ENCODE assay signal across 11 cellular contexts in genomic region chr11:63802637-63803414, GRCh38. TPM values are rescaled to one million over a fixed set of nuclear protein-coding genes. Genes with fewer than 3 reads are reported as not detected.
DNase-seq lines count a peak whose midpoint lies in the region; ATAC-seq, FAIRE-seq and TF ChIP-seq lines count a peak whose summit lies in the region.
"Had no signal": no experiment of that assay in that cellular context is flagged by ENCODE, and none has a peak within 500 bp of the region (broad histone marks: within the 10 kb centered on the region; RNA-seq: fewer than 3 reads in every experiment).

No MANE protein-coding gene starts in this region.

- no peaks in the 10 kb centered on the region for H4K20me1 ChIP-seq in IMR-90 (ENCODE audit: insufficient read depth, low read length)
- no peaks in the 10 kb centered on the region for H4K20me1 ChIP-seq in keratinocyte (ENCODE audit: control insufficient read depth, extremely low read depth, insufficient read depth, low read length)

- H3K23ac ChIP-seq in IMR-90 (ENCODE audit: low read depth, low read length): no peak overlapping the region

- H3K14ac ChIP-seq in IMR-90 (replicated peaks; ENCODE audit: low read depth, low read length): peak overlapping the region; percentile 27; the same call in 1 of the 2 replicates

- in situ Hi-C loops in IMR-90 (cut with MboI; ENCODE audit: low sequenced_read_pairs): no loop called here

- dilution Hi-C loops in IMR-90 (cut with HindIII; ENCODE audit: low sequenced_read_pairs, unreplicated experiment) (no loop called here), keratinocyte (cut with MboI; ENCODE audit: extremely low pct_ligation_motif_present, low sequenced_read_pairs) (no loop called here)

- H2AK9ac ChIP-seq in IMR-90 (replicated peaks; ENCODE audit: low read depth, low read length, poor library complexity): no peak overlapping the region

- intact Hi-C loops in IMR-90 (cut with micrococcal nuclease): loop anchor here (1.0 kb wide), 1 partner anchor 14 kb away; no protein-coding TSS in a partner anchor

- H3K79me1 ChIP-seq in IMR-90 (ENCODE audit: low read depth in 1 of 2, low read length in 2 of 2): peaks cover 0 to 4% of the 10 kb centered on the region in 2 experiments; a peak in 1 of 4 replicates

- peak overlapping the region in 1 of 2 experiments; percentile 10; a peak in 1 of 4 replicates for H4K8ac ChIP-seq in IMR-90 (ENCODE audit: low read depth in 2 of 2, low read length in 2 of 2)

- no peak overlapping the region for H3K4ac ChIP-seq in IMR-90 (ENCODE audit: low read depth, low read length)

- no peak overlapping the region; the same call in 1 of the 2 replicates for H3K18ac ChIP-seq in IMR-90 (ENCODE audit: low read depth, low read length)

- peak; percentile 61 for FAIRE-seq in keratinocyte (lab: Jason Lieb, UNC)

- H3K9me1 ChIP-seq in IMR-90 (ENCODE audit: insufficient read depth, low read length): peaks cover 8% of the 10 kb centered on the region
- no peaks in the 10 kb centered on the region for H3K9me1 ChIP-seq in keratinocyte (ENCODE audit: control insufficient read depth, extremely low read depth, insufficient read depth, low read length)

- H2BK20ac ChIP-seq in IMR-90 (ENCODE audit: low read depth, low read length): no peak overlapping the region

- H3K36me3 ChIP-seq in IMR-90 (ENCODE audit: control insufficient read depth, insufficient read depth, low read length): no peaks in the 10 kb centered on the region
- no peaks in the 10 kb centered on the region for H3K36me3 ChIP-seq in keratinocyte (ENCODE audit: control insufficient read depth in 2 of 2, extremely low read depth in 1 of 2, insufficient read depth in 2 of 2, low read length in 2 of 2)

- TF ChIP-seq RAD21 in IMR-90 (IDR thresholded peaks at IDR 0.05; ENCODE audit: low read length): no peak

- no TSS peak for BruUV-seq in IMR-90 (replicated peaks; lab: Mats Ljungman, UMichigan)

- H3K4me2 ChIP-seq in IMR-90 (ENCODE audit: low read depth, low read length) (0 out of 2 replicates have a peak overlapping the region, but pooled peaks have one; percentile 1), keratinocyte (ENCODE audit: control insufficient read depth, extremely low read depth, insufficient read depth, low read depth, low read length) (peak overlapping the region; percentile 84)

- H3K9me3 ChIP-seq in IMR-90 (ENCODE audit: control insufficient read depth, insufficient read depth, low read length): no peaks in the 10 kb centered on the region
- no peaks in the 10 kb centered on the region for H3K9me3 ChIP-seq in keratinocyte (ENCODE audit: control insufficient read depth, low read depth, low read length)

- H3K56ac ChIP-seq in IMR-90 (ENCODE audit: extremely low read depth, insufficient read depth, low read length): no peak overlapping the region

- peak overlapping the region; percentile 19 for H2AFZ ChIP-seq in IMR-90 (replicated peaks; ENCODE audit: low read length, poor library complexity)
- H2AFZ ChIP-seq in keratinocyte (ENCODE audit: control insufficient read depth, low read length): peak overlapping the region; percentile 77

- no peaks in the 10 kb centered on the region for H3K79me2 ChIP-seq in keratinocyte (ENCODE audit: control insufficient read depth, insufficient read depth, low read length)

- POLR2A ChIA-PET in IMR-90 (lab: Charles Lee; ENCODE audit: unreplicated experiment): no interaction called here

- H3K4me1 ChIP-seq in IMR-90 (ENCODE audit: control insufficient read depth, insufficient read depth, low read length) (peaks cover 9% of the 10 kb centered on the region), keratinocyte (ENCODE audit: control insufficient read depth, extremely low read depth, insufficient read depth, low read length) (peaks cover 21% of the 10 kb centered on the region)

- H3K27me3 ChIP-seq in IMR-90 (ENCODE audit: control insufficient read depth, insufficient read depth, low read length): no peaks in the 10 kb centered on the region
- H3K27me3 ChIP-seq in keratinocyte (ENCODE audit: control insufficient read depth, extremely low read depth, insufficient read depth, low read length): no peaks in the 10 kb centered on the region

- no peak overlapping the region for H2BK120ac ChIP-seq in IMR-90 (ENCODE audit: low read depth, low read length)

- H3K9ac ChIP-seq in IMR-90 (ENCODE audit: low read depth, low read length) (no peak overlapping the region), keratinocyte (ENCODE audit: control insufficient read depth, extremely low read depth, insufficient read depth, low read length) (peak overlapping the region; percentile 26)

- no peak overlapping the region for H3K4me3 ChIP-seq in IMR-90 (ENCODE audit: insufficient read depth, low read depth, low read length)
- peak overlapping the region in 1 of 3 experiments; percentile 40 for H3K4me3 ChIP-seq in keratinocyte (ENCODE audit: control insufficient read depth in 2 of 3, extremely low read depth in 1 of 3, insufficient read depth in 2 of 3, low read depth in 1 of 3, low read length in 3 of 3)

- peak; percentile 79 for ATAC-seq in IMR-90 (ENCODE audit: low read depth)
- ATAC-seq in HG02870 (IDR thresholded peaks at IDR 0.05; ENCODE audit: unreplicated experiment): no peak
- ATAC-seq: sciatic nerve had no signal

- DNase-seq in COLO668 (lab: John Stamatoyannopoulos, UW; ENCODE audit: unreplicated experiment): peak; percentile 23
- peak; percentile 57 for DNase-seq in IMR-90
- DNase-seq in T1000 (lab: John Stamatoyannopoulos, UW): peak; percentile 45
- DNase-seq in keratinocyte (ENCODE audit: low read depth, low spot score): peak; percentile 56
- DNase-seq in hepatic stellate cell (ENCODE audit: low spot score): no peak
- no peak for DNase-seq in 8988T
- no peak for DNase-seq in stimulated activated CD4-positive, alpha-beta T cell treated with anti-CD3 and anti-CD28 coated beads, Interleukin-4, amount 100 ng/mL, for 24 hours
- DNase-seq: GF-D8, KG1 had no signal

- H2BK5ac ChIP-seq in IMR-90 (ENCODE audit: low read depth, low read length, poor library complexity, severe bottlenecking): no peak overlapping the region

- H3K27ac ChIP-seq in IMR-90 (ENCODE audit: insufficient read depth, low read length) (no peak overlapping the region), keratinocyte (ENCODE audit: control insufficient read depth, insufficient read depth, low read length) (peak overlapping the region; percentile 92)

- TF ChIP-seq CTCF in IMR-90 (conservative IDR thresholded peaks at IDR 0.05; ENCODE audit: low read depth, low read length) (no peak), keratinocyte (optimal IDR thresholded peaks at IDR 0.05 in 1 of 3, IDR thresholded peaks at IDR 0.05 in 1 of 3, conservative IDR thresholded peaks at IDR 0.05 in 1 of 3; ENCODE audit: extremely low read depth in 1 of 3, insufficient read depth in 2 of 3, low read length in 3 of 3) (no peak)

- H2AK5ac ChIP-seq in IMR-90 (ENCODE audit: low read depth, low read length): no peak overlapping the region

- no peak overlapping the region for H2BK15ac ChIP-seq in IMR-90 (ENCODE audit: low read depth, low read length)

- H4K91ac ChIP-seq in IMR-90 (ENCODE audit: insufficient read depth, low read depth, low read length): no peak overlapping the region

- WGBS in IMR-90 (ENCODE audit: extremely low coverage in 2 of 2, insufficient read length in 1 of 2), 2 experiments: 87% methylated on average over 4 of the region's 10 CpGs; no CpG with 5 or more reads in 1 of the 2 experiments

- no peak overlapping the region for H4K5ac ChIP-seq in IMR-90 (ENCODE audit: low read depth, low read length)

- CTCF ChIA-PET in IMR-90 (lab: Yijun Ruan, JAX): no interaction called here

- no peak for TF ChIP-seq POLR2A in IMR-90 (IDR thresholded peaks at IDR 0.05; ENCODE audit: low read depth, low read length)

TF ChIP-seq in IMR-90, 13 proteins besides CTCF, POLR2A, EP300 and RAD21 (continues in another document):
- no peak for TF ChIP-seq RCOR1 (IDR thresholded peaks at IDR 0.05; ENCODE audit: insufficient replicate concordance, low read length)

RNA-seq across cellular contexts. Expression of gene SPINDOC, which starts 10.4 kb away (rescaled TPM):
- 10.0 and 11.9 TPM in 2 replicates for total RNA-seq in IMR-90 (2012; rRNA removed)
- polyA plus RNA-seq in IMR-90 (2012; rRNA removed) (29.9 and 39.0 TPM in 2 replicates), keratinocyte (7.8 to 9.8 TPM (median 8.1 TPM) in 3 replicates)
- polyA plus RNA-seq in IMR-90 (2012; cell fraction: cytosol; rRNA removed): 34.0 and 34.1 TPM in 2 replicates
- polyA plus RNA-seq in IMR-90 (2012; cell fraction: nucleus; rRNA removed; ENCODE audit: low replicate concordance): 23.5 and 34.0 TPM in 2 replicates
- 1.9 TPM for polyA plus RNA-seq in keratinocyte (2011; ENCODE audit: low read depth)
- 4.3 and 10.1 TPM in 2 replicates for polyA plus RNA-seq in keratinocyte (2011; cell fraction: cytosol; rRNA removed)
- 8.5 and 9.3 TPM in 2 replicates for polyA plus RNA-seq in keratinocyte (2011; cell fraction: nucleus; rRNA removed)
- 6.6 and 11.2 TPM in 2 replicates for polyA plus RNA-seq in keratinocyte (2012; ENCODE audit: low replicate concordance)
- polyA minus RNA-seq in keratinocyte: 4.4 to 9.3 TPM (median 4.6 TPM) in 3 replicates
- 7.7 TPM for polyA minus RNA-seq in keratinocyte (2011; cell fraction: cytosol; rRNA and poly(A)+ RNA removed)
- 3.3 and 5.1 TPM in 2 replicates for polyA minus RNA-seq in keratinocyte (2011; cell fraction: nucleus; rRNA and poly(A)+ RNA removed)

RNA-seq across cellular contexts. Expression of gene ZFTA, which starts 34.3 kb away (rescaled TPM):
- 5.4 and 7.2 TPM in 2 replicates for total RNA-seq in IMR-90 (2012; rRNA removed)
- polyA plus RNA-seq in IMR-90 (2012; rRNA removed) (8.1 and 8.8 TPM in 2 replicates), keratinocyte (2.9 to 4.6 TPM (median 3.3 TPM) in 3 replicates)
- 8.8 and 10.1 TPM in 2 replicates for polyA plus RNA-seq in IMR-90 (2012; cell fraction: cytosol; rRNA removed)
- 17.0 and 22.1 TPM in 2 replicates for polyA plus RNA-seq in IMR-90 (2012; cell fraction: nucleus; rRNA removed; ENCODE audit: low replicate concordance)
- 0.46 TPM for polyA plus RNA-seq in keratinocyte (2011; ENCODE audit: low read depth)
- 2.3 TPM in 2 replicates for polyA plus RNA-seq in keratinocyte (2011; cell fraction: cytosol; rRNA removed)
- polyA plus RNA-seq in keratinocyte (2011; cell fraction: nucleus; rRNA removed): 6.0 and 6.2 TPM in 2 replicates
- 1.3 and 3.9 TPM in 2 replicates for polyA plus RNA-seq in keratinocyte (2012; ENCODE audit: low replicate concordance)
- 1.9 to 3.2 TPM (median 2.7 TPM) in 3 replicates for polyA minus RNA-seq in keratinocyte
- 8.8 TPM for polyA minus RNA-seq in keratinocyte (2011; cell fraction: cytosol; rRNA and poly(A)+ RNA removed)
- 4.2 and 4.6 TPM in 2 replicates for polyA minus RNA-seq in keratinocyte (2011; cell fraction: nucleus; rRNA and poly(A)+ RNA removed)

RNA-seq across cellular contexts. Expression of gene MARK2, which starts 36.1 kb away (rescaled TPM):
- total RNA-seq in IMR-90 (2012; rRNA removed): 6.6 and 7.2 TPM in 2 replicates
- 17.3 and 19.9 TPM in 2 replicates for polyA plus RNA-seq in IMR-90 (2012; rRNA removed)
- polyA plus RNA-seq in IMR-90 (2012; cell fraction: cytosol; rRNA removed): 13.2 and 14.5 TPM in 2 replicates
- 17.4 and 22.9 TPM in 2 replicates for polyA plus RNA-seq in IMR-90 (2012; cell fraction: nucleus; rRNA removed; ENCODE audit: low replicate concordance)
- polyA plus RNA-seq in keratinocyte: 18.6 to 35.2 TPM (median 20.8 TPM) in 3 replicates
- polyA plus RNA-seq in keratinocyte (2011; ENCODE audit: low read depth): 27.1 TPM
- 24.1 and 28.4 TPM in 2 replicates for polyA plus RNA-seq in keratinocyte (2011; cell fraction: cytosol; rRNA removed)
- 39.0 and 42.8 TPM in 2 replicates for polyA plus RNA-seq in keratinocyte (2011; cell fraction: nucleus; rRNA removed)
- 21.5 and 31.4 TPM in 2 replicates for polyA plus RNA-seq in keratinocyte (2012; ENCODE audit: low replicate concordance)
- polyA minus RNA-seq in keratinocyte: 26.5 to 45.0 TPM (median 29.9 TPM) in 3 replicates
- polyA minus RNA-seq in keratinocyte (2011; cell fraction: cytosol; rRNA and poly(A)+ RNA removed): 51.0 TPM
- polyA minus RNA-seq in keratinocyte (2011; cell fraction: nucleus; rRNA and poly(A)+ RNA removed): 37.9 and 42.1 TPM in 2 replicates

Comparison
In these comparisons a context has a peak if more than half of its experiments do, and no peak if none do; other contexts are left out.
1. DNase-seq: peak in COLO668 (single experiment), IMR-90 (single experiment), T1000 (single experiment) and keratinocyte (single experiment); none in hepatic stellate cell (single experiment), 8988T (single experiment) and stimulated activated CD4-positive, alpha-beta T cell treated with anti-CD3 and anti-CD28 coated beads, Interleukin-4, amount 100 ng/mL, for 24 hours (single experiment).